ENCODE assay signal across 8 cellular contexts in the genomic region with DNA sequence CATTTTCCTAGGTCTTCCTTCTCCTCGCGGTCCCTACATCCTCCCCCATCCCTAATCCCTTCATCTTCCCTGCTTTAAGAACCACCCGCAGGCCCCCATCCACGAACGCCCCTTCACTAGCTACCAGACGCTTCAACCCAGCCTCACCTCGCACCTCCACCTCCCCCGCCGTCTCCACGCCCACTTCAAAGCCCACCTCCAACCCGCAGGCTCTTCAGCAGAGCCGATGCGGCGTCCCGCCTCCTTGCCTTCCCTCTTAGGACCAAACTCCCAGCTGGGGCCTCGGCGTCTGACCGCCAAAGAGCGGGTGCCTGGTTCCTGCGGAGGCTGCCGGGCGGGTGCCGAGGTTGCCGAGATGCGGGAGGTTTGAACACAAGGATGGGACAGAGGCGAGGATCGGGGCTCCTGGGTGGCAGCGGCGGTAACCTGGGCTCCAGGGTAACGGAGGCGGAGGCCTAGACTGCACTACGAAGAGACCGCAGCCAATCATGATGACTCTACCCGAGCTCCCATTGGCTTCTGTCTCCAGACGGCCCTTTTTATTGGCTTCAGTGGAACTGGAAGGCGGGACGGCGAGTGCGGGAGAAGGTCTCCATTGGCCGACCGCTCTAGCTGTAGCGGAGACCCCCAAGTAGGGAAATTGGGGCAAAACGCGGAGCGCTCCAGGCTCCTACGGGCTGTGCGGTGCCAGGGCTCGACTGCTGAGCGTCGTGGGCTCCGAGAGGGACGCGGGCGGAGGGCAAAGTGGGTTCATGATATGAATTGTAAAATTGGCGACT. TPM values are rescaled to one million over a fixed set of nuclear protein-coding genes. Genes with fewer than 3 reads are reported as not detected.
A peak's percentile ranks its signal among the peaks of the same experiment; 100 is the strongest.
DNase-seq lines count a peak whose midpoint lies in the region; ATAC-seq and TF ChIP-seq lines count a peak whose summit lies in the region.

A gene (minus strand): TSS at position 462 of the 779 bp plus-strand sequence. CDS start 18,536 bp downstream, outside the sequence.

- no peaks in the 10 kb centered on the region for H3K27me3 ChIP-seq in left ventricle myocardium inferior (ENCODE audit: low read depth)

- no peaks in the 10 kb centered on the region for H3K9me3 Mint-ChIP-seq in type B pancreatic cell

- H3K4me1 Mint-ChIP-seq in type B pancreatic cell (ENCODE audit: unreplicated experiment): peaks cover 24% of the 10 kb centered on the region

- H3K27ac Mint-ChIP-seq in type B pancreatic cell: no peak within 1 kb of the TSS

- TF ChIP-seq CTCF in GM12875 (IDR thresholded peaks at IDR 0.05; ENCODE audit: borderline replicate concordance, insufficient read depth, low read depth, low read length) (no peak), left ventricle myocardium inferior (IDR thresholded peaks at IDR 0.05; ENCODE audit: borderline replicate concordance) (no peak), type B pancreatic cell (conservative IDR thresholded peaks at IDR 0.05) (no peak)

- H3K27ac ChIP-seq in angular gyrus (ENCODE audit: low read depth, low read length): peak within 1 kb of the TSS; percentile 84
- peak within 1 kb of the TSS; percentile 91 for H3K27ac ChIP-seq in left ventricle myocardium inferior (replicated peaks)

- H3K27me3 Mint-ChIP-seq in type B pancreatic cell: no peaks in the 10 kb centered on the region

- H3K4me3 ChIP-seq in GM12875 (ENCODE audit: low read depth, low read length) (peak within 1 kb of the TSS; percentile 66), left ventricle myocardium inferior (peak within 1 kb of the TSS; percentile 84)

- peaks cover 16% of the 10 kb centered on the region for H3K36me3 Mint-ChIP-seq in type B pancreatic cell

- H3K9me3 ChIP-seq in left ventricle myocardium inferior (replicated peaks): no peaks in the 10 kb centered on the region

- no peak within 1 kb of the TSS for H3K4me3 Mint-ChIP-seq in type B pancreatic cell

- intact Hi-C loops in left ventricle myocardium inferior (cut with micrococcal nuclease) (no loop called here), posterior cingulate gyrus (cut with DNase I) (loop anchor here (1.0 to 5.0 kb wide), 2 partner anchors 303 to 460 kb away; a partner anchor contains a TSS)

- no peaks in the 10 kb centered on the region for H3K36me3 ChIP-seq in left ventricle myocardium inferior

- peak; percentile 99 for DNase-seq in NCI-H1105 (lab: John Stamatoyannopoulos, UW)
- DNase-seq in T follicular helper cell (ENCODE audit: low read depth): peak; percentile 76
- peak; percentile 91 for DNase-seq in left ventricle myocardium inferior
- peak; percentile 91 to 99 (median 95) for DNase-seq in posterior cingulate gyrus
- DNase-seq in type B pancreatic cell (ENCODE audit: extremely low spot score, unreplicated experiment): peak; percentile 90

- ATAC-seq in HG02610 (IDR thresholded peaks at IDR 0.05; ENCODE audit: unreplicated experiment): peak; percentile 100

- peaks cover 29% of the 10 kb centered on the region for H3K4me1 ChIP-seq in left ventricle myocardium inferior

RNA-seq across cellular contexts. Expression of the gene that starts here (rescaled TPM):
- total RNA-seq in left ventricle myocardium inferior (1.8 TPM), type B pancreatic cell (ENCODE audit: low replicate concordance) (8.8 and 11.3 TPM in 2 replicates)

Comparison
In these comparisons a context has a peak if more than half of its experiments do, and no peak if none do; other contexts are left out.
1. Peak in every context shown above with its lines: DNase-seq, ATAC-seq, H3K4me3 ChIP-seq and H3K27ac ChIP-seq.